28 cellular contexts compared by ENCODE assay signal in genomic region chrX:150719641-150720040, GRCh38.
"Had no signal": no experiment of that assay in that cellular context is flagged by ENCODE, and none has a peak within 500 bp of the region (broad histone marks: within the 10 kb centered on the region; RNA-seq: fewer than 3 reads in every experiment).

No MANE protein-coding gene starts in this region.

- H3K4me3 Mint-ChIP-seq: naive thymus-derived CD4-positive, alpha-beta T cell; natural killer cell; nephron; neural progenitor cell; stimulated activated effector memory CD8-positive, alpha-beta T cell treated with anti-CD3 and anti-CD28 coated beads, Interleukin-12 subunit alpha, Interleukin-12 subunit beta, amount 100 ng/mL, for 72 hours; stimulated activated naive CD8-positive, alpha-beta T cell treated with anti-CD3 and anti-CD28 coated beads, Interleukin-15, amount 100 ng/mL, for 72 hours had no signal

- H3K9me3 ChIP-seq: ovary, psoas muscle, right lobe of liver, sigmoid colon, thoracic aorta, thyroid gland, tibial nerve, upper lobe of left lung, vagina had no signal

- H3K4me1 Mint-ChIP-seq: nephron, neural progenitor cell had no signal

- H3K9me3 Mint-ChIP-seq: naive thymus-derived CD4-positive, alpha-beta T cell; natural killer cell; stimulated activated effector memory CD8-positive, alpha-beta T cell treated with anti-CD3 and anti-CD28 coated beads, Interleukin-12 subunit alpha, Interleukin-12 subunit beta, amount 100 ng/mL, for 72 hours; stimulated activated naive CD8-positive, alpha-beta T cell treated with anti-CD3 and anti-CD28 coated beads, Interleukin-15, amount 100 ng/mL, for 72 hours had no signal

- H3K27me3 Mint-ChIP-seq: naive thymus-derived CD4-positive, alpha-beta T cell; progenitor cell of endocrine pancreas; stimulated activated naive CD8-positive, alpha-beta T cell treated with anti-CD3 and anti-CD28 coated beads, Interleukin-15, amount 100 ng/mL, for 72 hours had no signal

- H3K27ac ChIP-seq: neural progenitor cell, ovary, parathyroid adenoma, psoas muscle, right lobe of liver, sigmoid colon, thoracic aorta, thyroid gland, tibial nerve, upper lobe of left lung, vagina had no signal

- H3K27ac Mint-ChIP-seq: naive thymus-derived CD4-positive, alpha-beta T cell; natural killer cell; nephron; neural progenitor cell; progenitor cell of endocrine pancreas; stimulated activated effector memory CD8-positive, alpha-beta T cell treated with anti-CD3 and anti-CD28 coated beads, Interleukin-12 subunit alpha, Interleukin-12 subunit beta, amount 100 ng/mL, for 72 hours had no signal

- DNase-seq: naive thymus-derived CD4-positive, alpha-beta T cell; natural killer cell; occipital lobe; ovary; posterior cingulate gyrus; psoas muscle; right cardiac atrium; right lobe of liver; sigmoid colon; small intestine; stimulated activated CD4-positive, alpha-beta T cell treated with anti-CD3 and anti-CD28 coated beads, Interleukin-15, amount 100 ng/mL, for 24 hours; stimulated activated CD4-positive, alpha-beta T cell treated with anti-CD3 and anti-CD28 coated beads, Interleukin-2, amount 100 ng/mL, for 24 hours; stimulated activated CD4-positive, alpha-beta T cell treated with anti-CD3 and anti-CD28 coated beads, Interleukin-2, amount 100 ng/mL, for 48 hours; stimulated activated CD4-positive, alpha-beta T cell treated with anti-CD3 and anti-CD28 coated beads, Interleukin-4, amount 100 ng/mL, for 24 hours; stimulated activated naive CD4-positive, alpha-beta T cell; stimulated activated naive CD8-positive, alpha-beta T cell treated with anti-CD3 and anti-CD28 coated beads, Interleukin-15, amount 100 ng/mL, for 72 hours; stimulated activated naive CD8-positive, alpha-beta T cell treated with anti-CD3 and anti-CD28 coated beads, Interleukin-15, Interleukin-2, amounts not matched to agents 100 U/mL and 50 U/mL, for 24 hours; thyroid gland; trophoblast cell; upper lobe of left lung had no signal

- H3K36me3 ChIP-seq: neural progenitor cell, ovary, right lobe of liver, sigmoid colon, thoracic aorta, thyroid gland, tibial nerve, vagina had no signal

- H3K36me3 Mint-ChIP-seq: natural killer cell; neural progenitor cell; stimulated activated effector memory CD8-positive, alpha-beta T cell treated with anti-CD3 and anti-CD28 coated beads, Interleukin-12 subunit alpha, Interleukin-12 subunit beta, amount 100 ng/mL, for 72 hours had no signal

- H3K4me1 ChIP-seq: neural progenitor cell, parathyroid adenoma, psoas muscle, thyroid gland, upper lobe of left lung, vagina had no signal

- H3K27me3 ChIP-seq: neural progenitor cell, ovary, right lobe of liver, sigmoid colon, thyroid gland, tibial nerve, upper lobe of left lung, vagina had no signal

- ATAC-seq: naive thymus-derived CD4-positive, alpha-beta T cell; natural killer cell; psoas muscle; right cardiac atrium; right lobe of liver; stimulated activated effector memory CD8-positive, alpha-beta T cell treated with anti-CD3 and anti-CD28 coated beads, Interleukin-12 subunit alpha, Interleukin-12 subunit beta, amount 100 ng/mL, for 72 hours; stimulated activated naive CD8-positive, alpha-beta T cell treated with anti-CD3 and anti-CD28 coated beads, Interleukin-15, amount 100 ng/mL, for 72 hours; stimulated activated naive CD8-positive, alpha-beta T cell treated with anti-CD3 and anti-CD28 coated beads, Interleukin-15, Interleukin-2, amounts not matched to agents 100 U/mL and 50 U/mL, for 24 hours had no signal

- H3K4me3 ChIP-seq: neural progenitor cell, ovary, psoas muscle, right lobe of liver, sigmoid colon, thoracic aorta, thyroid gland, tibial nerve, upper lobe of left lung, vagina had no signal
